In genomic region chr2:201132518-201132917, GRCh38 we compare ENCODE assay signal across 9 cellular contexts. TPM values are rescaled to one million over a fixed set of nuclear protein-coding genes. Genes with fewer than 3 reads are reported as not detected.
DNase-seq lines count a peak whose midpoint lies in the region; ATAC-seq and TF ChIP-seq lines count a peak whose summit lies in the region.
"Had no signal": no experiment of that assay in that cellular context is flagged by ENCODE, and none has a peak within 500 bp of the region (broad histone marks: within the 10 kb centered on the region; RNA-seq: fewer than 3 reads in every experiment).

No MANE protein-coding gene starts in this region.

- no peaks in the 10 kb centered on the region for H3K27me3 ChIP-seq in neutrophil

- peaks cover 57 to 58% of the 10 kb centered on the region in 2 experiments for H3K4me1 ChIP-seq in neutrophil (ENCODE audit: control insufficient read depth in 1 of 2, insufficient read depth in 1 of 2, low read depth in 1 of 2, low read length in 1 of 2)

- CTCF ChIA-PET in activated CD4-positive, alpha-beta memory T cell treated with anti-CD3 and anti-CD28 coated beads, Interleukin-2, amount 10 ng/mL, durations not matched to agents 7 days and 5 days (lab: Charles Lee): interaction anchor here (1.1 to 5.6 kb wide), 6 partner anchors 11 to 100 kb away, joined by 3 to 75 read pairs (median 12); partner anchors contain the start of gene CFLAR

- ATAC-seq in GM18502 (IDR thresholded peaks at IDR 0.05; ENCODE audit: poor library complexity, unreplicated experiment) (peak; percentile 36), HG02610 (IDR thresholded peaks at IDR 0.05; ENCODE audit: unreplicated experiment) (peak; percentile 34), HG02798 (IDR thresholded peaks at IDR 0.05; ENCODE audit: poor library complexity, unreplicated experiment) (no peak)

- H3K27ac Mint-ChIP-seq in activated CD4-positive, alpha-beta memory T cell treated with anti-CD3 and anti-CD28 coated beads, Interleukin-2, amount 10 ng/mL, durations not matched to agents 7 days and 5 days: peak overlapping the region; percentile 90

- peaks cover 79% of the 10 kb centered on the region for H3K36me3 ChIP-seq in neutrophil

- H3K4me1 Mint-ChIP-seq in activated CD4-positive, alpha-beta memory T cell treated with anti-CD3 and anti-CD28 coated beads, Interleukin-2, amount 10 ng/mL, durations not matched to agents 7 days and 5 days: peaks cover 75% of the 10 kb centered on the region

- peak overlapping the region; percentile 13 to 23 for H3K4me3 ChIP-seq in neutrophil (ENCODE audit: low read depth in 1 of 2, low read length in 1 of 2)

- H3K9me3 ChIP-seq in neutrophil: no peaks in the 10 kb centered on the region

- DNase-seq in activated CD4-positive, alpha-beta memory T cell treated with anti-CD3 and anti-CD28 coated beads, Interleukin-2, amount 10 ng/mL, durations not matched to agents 7 days and 5 days: no peak
- DNase-seq in OCI-M1 (lab: John Stamatoyannopoulos, UW): no peak
- DNase-seq in T1000 (lab: John Stamatoyannopoulos, UW): no peak
- DNase-seq in NCI-H524 (lab: John Stamatoyannopoulos, UW): no peak

- peaks cover 80% of the 10 kb centered on the region for H3K36me3 Mint-ChIP-seq in activated CD4-positive, alpha-beta memory T cell treated with anti-CD3 and anti-CD28 coated beads, Interleukin-2, amount 10 ng/mL, durations not matched to agents 7 days and 5 days (ENCODE audit: low read depth)

- peak overlapping the region; percentile 83 for H3K4me3 Mint-ChIP-seq in activated CD4-positive, alpha-beta memory T cell treated with anti-CD3 and anti-CD28 coated beads, Interleukin-2, amount 10 ng/mL, durations not matched to agents 7 days and 5 days

- no peak for TF ChIP-seq CTCF in neutrophil (IDR thresholded peaks at IDR 0.05)

- H3K27me3 Mint-ChIP-seq in activated CD4-positive, alpha-beta memory T cell treated with anti-CD3 and anti-CD28 coated beads, Interleukin-2, amount 10 ng/mL, durations not matched to agents 7 days and 5 days: no peaks in the 10 kb centered on the region

- H3K27ac ChIP-seq in neutrophil: peak overlapping the region; percentile 99
- H3K27ac ChIP-seq: VCaP had no signal

- no peaks in the 10 kb centered on the region for H3K9me3 Mint-ChIP-seq in activated CD4-positive, alpha-beta memory T cell treated with anti-CD3 and anti-CD28 coated beads, Interleukin-2, amount 10 ng/mL, durations not matched to agents 7 days and 5 days

- POLR2A ChIA-PET in activated CD4-positive, alpha-beta memory T cell treated with anti-CD3 and anti-CD28 coated beads, Interleukin-2, amount 10 ng/mL, durations not matched to agents 7 days and 5 days (lab: Charles Lee): interaction anchor here (0.8 to 4.8 kb wide), 7 partner anchors 9 to 268 kb away, joined by 3 to 32 read pairs (median 4); partner anchors contain the start of genes CASP8, CLK1, HYCC2 and NDUFB3

RNA-seq across cellular contexts. Expression of gene CFLAR, which starts 16.6 kb away (rescaled TPM):
- total RNA-seq in activated CD4-positive, alpha-beta memory T cell treated with anti-CD3 and anti-CD28 coated beads, Interleukin-2, amount 10 ng/mL, durations not matched to agents 7 days and 5 days: 100 to 1,000 TPM; 192 to 196 TPM

RNA-seq across cellular contexts. Expression of gene CASP10, which starts 50.4 kb away (rescaled TPM):
- 10 to 100 TPM; 47.8 to 51.3 TPM for total RNA-seq in activated CD4-positive, alpha-beta memory T cell treated with anti-CD3 and anti-CD28 coated beads, Interleukin-2, amount 10 ng/mL, durations not matched to agents 7 days and 5 days
